ENCODE assay signal across 2 cellular contexts in the genomic region with DNA sequence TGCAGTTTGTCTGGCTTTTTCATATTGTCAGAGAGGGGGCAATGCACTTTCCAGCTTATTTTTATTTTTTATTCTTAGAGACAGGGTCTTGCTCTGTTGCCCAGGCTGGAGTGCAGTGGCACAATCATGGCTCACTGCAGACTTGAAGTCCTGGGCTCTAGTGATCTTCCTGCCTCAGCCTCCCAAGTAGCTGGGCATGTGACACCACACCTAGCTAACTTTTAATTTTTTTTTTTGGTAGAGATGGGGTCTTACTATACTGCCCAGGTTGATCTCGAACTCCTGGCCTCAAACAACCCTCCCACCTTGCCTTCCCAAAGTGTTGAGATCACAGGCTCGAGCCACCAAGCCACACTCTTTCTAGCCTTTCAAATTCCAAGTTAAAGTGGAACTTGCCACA.
A peak's percentile ranks its signal among the peaks of the same experiment; 100 is the strongest.
TF ChIP-seq lines count a peak whose summit lies in the region.

No MANE protein-coding gene starts in this region.

TF ChIP-seq in GM23338, 12 proteins besides CTCF, POLR2A, EP300 and RAD21 (continues in another document):
- TF ChIP-seq EZH2phosphoT487 (IDR thresholded peaks at IDR 0.05; ENCODE audit: unreplicated experiment) (no peak), EZH2 (IDR thresholded peaks at IDR 0.05; ENCODE audit: low read depth, unreplicated experiment) (no peak), ZNF331 (CRISPR knock-in tag; IDR thresholded peaks at IDR 0.05; ENCODE audit: low read depth) (no peak), ZNF114 (CRISPR knock-in tag; IDR thresholded peaks at IDR 0.05) (no peak), NANOG (IDR thresholded peaks at IDR 0.05; ENCODE audit: borderline replicate concordance) (no peak), POLR2AphosphoS5 (IDR thresholded peaks at IDR 0.05; ENCODE audit: low read depth) (no peak), CREB1 (CRISPR knock-in tag; IDR thresholded peaks at IDR 0.05; ENCODE audit: low read depth) (no peak), JUNB (IDR thresholded peaks at IDR 0.05; ENCODE audit: unreplicated experiment) (no peak)
- TF ChIP-seq, protein P1, sequence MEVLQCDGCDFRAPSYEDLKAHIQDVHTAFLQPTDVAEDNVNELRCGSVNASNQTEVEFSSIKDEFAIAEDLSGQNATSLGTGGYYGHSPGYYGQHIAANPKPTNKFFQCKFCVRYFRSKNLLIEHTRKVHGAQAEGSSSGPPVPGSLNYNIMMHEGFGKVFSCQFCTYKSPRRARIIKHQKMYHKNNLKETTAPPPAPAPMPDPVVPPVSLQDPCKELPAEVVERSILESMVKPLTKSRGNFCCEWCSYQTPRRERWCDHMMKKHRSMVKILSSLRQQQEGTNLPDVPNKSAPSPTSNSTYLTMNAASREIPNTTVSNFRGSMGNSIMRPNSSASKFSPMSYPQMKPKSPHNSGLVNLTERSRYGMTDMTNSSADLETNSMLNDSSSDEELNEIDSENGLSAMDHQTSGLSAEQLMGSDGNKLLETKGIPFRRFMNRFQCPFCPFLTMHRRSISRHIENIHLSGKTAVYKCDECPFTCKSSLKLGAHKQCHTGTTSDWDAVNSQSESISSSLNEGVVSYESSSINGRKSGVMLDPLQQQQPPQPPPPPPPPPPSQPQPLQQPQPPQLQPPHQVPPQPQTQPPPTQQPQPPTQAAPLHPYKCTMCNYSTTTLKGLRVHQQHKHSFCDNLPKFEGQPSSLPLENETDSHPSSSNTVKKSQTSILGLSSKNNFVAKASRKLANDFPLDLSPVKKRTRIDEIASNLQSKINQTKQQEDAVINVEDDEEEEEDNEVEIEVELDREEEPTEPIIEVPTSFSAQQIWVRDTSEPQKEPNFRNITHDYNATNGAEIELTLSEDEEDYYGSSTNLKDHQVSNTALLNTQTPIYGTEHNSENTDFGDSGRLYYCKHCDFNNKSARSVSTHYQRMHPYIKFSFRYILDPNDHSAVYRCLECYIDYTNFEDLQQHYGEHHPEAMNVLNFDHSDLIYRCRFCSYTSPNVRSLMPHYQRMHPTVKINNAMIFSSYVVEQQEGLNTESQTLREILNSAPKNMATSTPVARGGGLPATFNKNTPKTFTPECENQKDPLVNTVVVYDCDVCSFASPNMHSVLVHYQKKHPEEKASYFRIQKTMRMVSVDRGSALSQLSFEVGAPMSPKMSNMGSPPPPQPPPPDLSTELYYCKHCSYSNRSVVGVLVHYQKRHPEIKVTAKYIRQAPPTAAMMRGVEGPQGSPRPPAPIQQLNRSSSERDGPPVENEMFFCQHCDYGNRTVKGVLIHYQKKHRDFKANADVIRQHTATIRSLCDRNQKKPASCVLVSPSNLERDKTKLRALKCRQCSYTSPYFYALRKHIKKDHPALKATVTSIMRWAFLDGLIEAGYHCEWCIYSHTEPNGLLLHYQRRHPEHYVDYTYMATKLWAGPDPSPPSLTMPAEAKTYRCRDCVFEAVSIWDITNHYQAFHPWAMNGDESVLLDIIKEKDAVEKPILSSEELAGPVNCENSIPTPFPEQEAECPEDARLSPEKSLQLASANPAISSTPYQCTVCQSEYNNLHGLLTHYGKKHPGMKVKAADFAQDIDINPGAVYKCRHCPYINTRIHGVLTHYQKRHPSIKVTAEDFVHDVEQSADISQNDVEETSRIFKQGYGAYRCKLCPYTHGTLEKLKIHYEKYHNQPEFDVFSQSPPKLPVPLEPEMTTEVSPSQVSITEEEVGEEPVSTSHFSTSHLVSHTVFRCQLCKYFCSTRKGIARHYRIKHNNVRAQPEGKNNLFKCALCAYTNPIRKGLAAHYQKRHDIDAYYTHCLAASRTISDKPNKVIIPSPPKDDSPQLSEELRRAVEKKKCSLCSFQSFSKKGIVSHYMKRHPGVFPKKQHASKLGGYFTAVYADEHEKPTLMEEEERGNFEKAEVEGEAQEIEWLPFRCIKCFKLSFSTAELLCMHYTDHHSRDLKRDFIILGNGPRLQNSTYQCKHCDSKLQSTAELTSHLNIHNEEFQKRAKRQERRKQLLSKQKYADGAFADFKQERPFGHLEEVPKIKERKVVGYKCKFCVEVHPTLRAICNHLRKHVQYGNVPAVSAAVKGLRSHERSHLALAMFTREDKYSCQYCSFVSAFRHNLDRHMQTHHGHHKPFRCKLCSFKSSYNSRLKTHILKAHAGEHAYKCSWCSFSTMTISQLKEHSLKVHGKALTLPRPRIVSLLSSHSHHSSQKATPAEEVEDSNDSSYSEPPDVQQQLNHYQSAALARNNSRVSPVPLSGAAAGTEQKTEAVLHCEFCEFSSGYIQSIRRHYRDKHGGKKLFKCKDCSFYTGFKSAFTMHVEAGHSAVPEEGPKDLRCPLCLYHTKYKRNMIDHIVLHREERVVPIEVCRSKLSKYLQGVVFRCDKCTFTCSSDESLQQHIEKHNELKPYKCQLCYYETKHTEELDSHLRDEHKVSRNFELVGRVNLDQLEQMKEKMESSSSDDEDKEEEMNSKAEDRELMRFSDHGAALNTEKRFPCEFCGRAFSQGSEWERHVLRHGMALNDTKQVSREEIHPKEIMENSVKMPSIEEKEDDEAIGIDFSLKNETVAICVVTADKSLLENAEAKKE (CRISPR knock-in tag; IDR thresholded peaks at IDR 0.05), result no peak
- TF ChIP-seq, protein P2, sequence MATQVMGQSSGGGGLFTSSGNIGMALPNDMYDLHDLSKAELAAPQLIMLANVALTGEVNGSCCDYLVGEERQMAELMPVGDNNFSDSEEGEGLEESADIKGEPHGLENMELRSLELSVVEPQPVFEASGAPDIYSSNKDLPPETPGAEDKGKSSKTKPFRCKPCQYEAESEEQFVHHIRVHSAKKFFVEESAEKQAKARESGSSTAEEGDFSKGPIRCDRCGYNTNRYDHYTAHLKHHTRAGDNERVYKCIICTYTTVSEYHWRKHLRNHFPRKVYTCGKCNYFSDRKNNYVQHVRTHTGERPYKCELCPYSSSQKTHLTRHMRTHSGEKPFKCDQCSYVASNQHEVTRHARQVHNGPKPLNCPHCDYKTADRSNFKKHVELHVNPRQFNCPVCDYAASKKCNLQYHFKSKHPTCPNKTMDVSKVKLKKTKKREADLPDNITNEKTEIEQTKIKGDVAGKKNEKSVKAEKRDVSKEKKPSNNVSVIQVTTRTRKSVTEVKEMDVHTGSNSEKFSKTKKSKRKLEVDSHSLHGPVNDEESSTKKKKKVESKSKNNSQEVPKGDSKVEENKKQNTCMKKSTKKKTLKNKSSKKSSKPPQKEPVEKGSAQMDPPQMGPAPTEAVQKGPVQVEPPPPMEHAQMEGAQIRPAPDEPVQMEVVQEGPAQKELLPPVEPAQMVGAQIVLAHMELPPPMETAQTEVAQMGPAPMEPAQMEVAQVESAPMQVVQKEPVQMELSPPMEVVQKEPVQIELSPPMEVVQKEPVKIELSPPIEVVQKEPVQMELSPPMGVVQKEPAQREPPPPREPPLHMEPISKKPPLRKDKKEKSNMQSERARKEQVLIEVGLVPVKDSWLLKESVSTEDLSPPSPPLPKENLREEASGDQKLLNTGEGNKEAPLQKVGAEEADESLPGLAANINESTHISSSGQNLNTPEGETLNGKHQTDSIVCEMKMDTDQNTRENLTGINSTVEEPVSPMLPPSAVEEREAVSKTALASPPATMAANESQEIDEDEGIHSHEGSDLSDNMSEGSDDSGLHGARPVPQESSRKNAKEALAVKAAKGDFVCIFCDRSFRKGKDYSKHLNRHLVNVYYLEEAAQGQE (IDR thresholded peaks at IDR 0.05; ENCODE audit: unreplicated experiment), result no peak

TF ChIP-seq in K562, 482 proteins besides CTCF, POLR2A, EP300 and RAD21:
- TF ChIP-seq, protein P3, sequence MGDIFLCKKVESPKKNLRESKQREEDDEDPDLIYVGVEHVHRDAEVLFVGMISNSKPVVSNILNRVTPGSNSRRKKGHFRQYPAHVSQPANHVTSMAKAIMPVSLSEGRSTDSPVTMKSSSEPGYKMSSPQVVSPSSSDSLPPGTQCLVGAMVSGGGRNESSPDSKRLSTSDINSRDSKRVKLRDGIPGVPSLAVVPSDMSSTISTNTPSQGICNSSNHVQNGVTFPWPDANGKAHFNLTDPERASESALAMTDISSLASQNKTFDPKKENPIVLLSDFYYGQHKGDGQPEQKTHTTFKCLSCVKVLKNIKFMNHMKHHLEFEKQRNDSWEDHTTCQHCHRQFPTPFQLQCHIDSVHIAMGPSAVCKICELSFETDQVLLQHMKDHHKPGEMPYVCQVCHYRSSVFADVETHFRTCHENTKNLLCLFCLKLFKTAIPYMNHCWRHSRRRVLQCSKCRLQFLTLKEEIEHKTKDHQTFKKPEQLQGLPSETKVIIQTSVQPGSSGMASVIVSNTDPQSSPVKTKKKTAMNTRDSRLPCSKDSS (IDR thresholded peaks at IDR 0.05; ENCODE audit: low read depth, partially characterized antibody), result no peak
- TF ChIP-seq ELF1 (tag; IDR thresholded peaks at IDR 0.05) (no peak), ZNF121 (CRISPR knock-in tag; conservative IDR thresholded peaks at IDR 0.05) (peak; percentile 58)
